ENCODE assay signal across 8 cellular contexts in the genomic region with DNA sequence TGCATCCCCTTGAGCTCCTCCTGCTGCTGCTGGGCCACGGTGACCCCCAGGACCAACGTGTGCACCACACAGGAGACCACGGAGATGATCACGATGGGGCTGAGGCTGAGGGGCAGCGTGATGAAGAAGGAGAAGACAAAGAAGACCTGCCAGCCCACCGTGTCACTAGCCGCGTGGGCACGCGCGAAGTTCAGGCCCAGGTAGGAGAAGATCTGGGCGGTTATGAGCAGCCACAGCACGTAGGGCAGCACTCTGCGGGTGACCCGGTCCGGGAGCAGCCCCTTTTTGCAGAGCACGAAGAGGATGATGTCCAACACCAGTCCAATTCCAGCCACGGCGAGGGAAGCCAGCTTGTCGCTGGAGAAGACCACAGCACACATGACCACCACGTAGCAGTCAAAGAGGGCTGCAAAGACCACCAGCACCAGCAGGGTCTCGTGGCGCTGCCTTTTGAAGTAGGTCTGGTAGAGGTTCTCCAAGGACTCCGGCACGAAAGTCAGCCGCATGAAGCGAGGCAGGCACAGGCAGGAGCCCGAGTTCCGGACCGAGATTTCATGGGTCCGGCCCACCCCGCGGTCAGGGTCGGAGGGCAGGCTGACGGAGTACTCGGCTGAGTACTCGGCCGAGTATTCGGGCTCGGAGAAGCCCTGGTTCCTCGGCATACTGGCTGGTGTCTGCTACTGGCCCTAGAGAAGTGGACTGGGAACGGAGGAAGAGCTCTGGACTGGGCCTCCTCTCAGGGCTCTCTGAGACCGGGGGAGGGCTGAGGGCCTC. TPM values are rescaled to one million over a fixed set of nuclear protein-coding genes. Genes with fewer than 3 reads are reported as not detected.
DNase-seq lines count a peak whose midpoint lies in the region; FAIRE-seq and TF ChIP-seq lines count a peak whose summit lies in the region.

No MANE protein-coding gene starts in this region.

- peaks cover 0 to 12% (median 0%) of the 10 kb centered on the region in 11 experiments; a peak in 5 of 22 replicates for H3K27me3 ChIP-seq in BLaER1 treated with 17β-estradiol and CSF1 and Interleukin-3, amounts not matched to agents 10 nM and 100 nM
- H3K27me3 ChIP-seq in MG63 (no peaks in the 10 kb centered on the region), dorsolateral prefrontal cortex (no peaks in the 10 kb centered on the region), neural progenitor cell (peaks cover 4% of the 10 kb centered on the region)

- H3K9me3 Mint-ChIP-seq in neural progenitor cell: no peaks in the 10 kb centered on the region

- no peak for TF ChIP-seq POLR2A in H54 (IDR thresholded peaks at IDR 0.05; ENCODE audit: low read depth, low read length)

- peak overlapping the region in 9 of 10 experiments; percentile 78 to 87 (median 82); a peak in 19 of 20 replicates for H3K4me3 ChIP-seq in BLaER1 treated with 17β-estradiol and CSF1 and Interleukin-3, amounts not matched to agents 10 nM and 100 nM
- H3K4me3 ChIP-seq in MG63 (peak overlapping the region; percentile 48), dorsolateral prefrontal cortex (peak overlapping the region; percentile 27 to 84 (median 70)), neural progenitor cell (peak overlapping the region; percentile 65)

- no peak overlapping the region for H3K27ac Mint-ChIP-seq in neural progenitor cell

- peaks cover 27% of the 10 kb centered on the region for H3F3A ChIP-seq in neural progenitor cell (ENCODE audit: low read depth)

- intact Hi-C loops in dorsolateral prefrontal cortex (cut with DNase I): loop anchor here (5.0 to 10.0 kb wide), 2 partner anchors 86 to 424 kb away; partner anchors contain the start of gene NCOA1 (in 1 of the 2)

- peak overlapping the region; percentile 90 to 99 (median 94) for H3K4me2 ChIP-seq in BLaER1 treated with 17β-estradiol and CSF1 and Interleukin-3, amounts not matched to agents 10 nM and 100 nM
- peak overlapping the region; percentile 98 for H3K4me2 ChIP-seq in neural progenitor cell

- peaks cover 30 to 57% (median 49%) of the 10 kb centered on the region in 10 experiments for H3K4me1 ChIP-seq in BLaER1 treated with 17β-estradiol and CSF1 and Interleukin-3, amounts not matched to agents 10 nM and 100 nM
- peaks cover 6% of the 10 kb centered on the region for H3K4me1 ChIP-seq in neural progenitor cell

- H3K79me2 ChIP-seq in neural progenitor cell (ENCODE audit: low read depth): peaks cover 4% of the 10 kb centered on the region

- H3K9me3 ChIP-seq in BLaER1 treated with 17β-estradiol and CSF1 and Interleukin-3, amounts not matched to agents 10 nM and 100 nM (replicated peaks in 1 of 11): no peaks in the 10 kb centered on the region
- no peaks in the 10 kb centered on the region for H3K9me3 ChIP-seq in MG63
- H3K9me3 ChIP-seq in neural progenitor cell (ENCODE audit: low read depth): no peaks in the 10 kb centered on the region

- peaks cover 0 to 36% (median 6%) of the 10 kb centered on the region in 11 experiments; a peak in 6 of 22 replicates for H3K36me3 ChIP-seq in BLaER1 treated with 17β-estradiol and CSF1 and Interleukin-3, amounts not matched to agents 10 nM and 100 nM
- H3K36me3 ChIP-seq in MG63: no peaks in the 10 kb centered on the region; the same call in none of the 2 replicates
- no peaks in the 10 kb centered on the region for H3K36me3 ChIP-seq in neural progenitor cell

- peak overlapping the region in 10 of 11 experiments; percentile 76 to 85 (median 82); a peak in 17 of 22 replicates for H3K9ac ChIP-seq in BLaER1 treated with 17β-estradiol and CSF1 and Interleukin-3, amounts not matched to agents 10 nM and 100 nM
- no peak overlapping the region for H3K9ac ChIP-seq in neural progenitor cell

- H4K20me1 ChIP-seq in BLaER1 treated with 17β-estradiol and CSF1 and Interleukin-3, amounts not matched to agents 10 nM and 100 nM: peaks cover 0 to 58% (median 50%) of the 10 kb centered on the region in 11 experiments; a peak in 18 of 22 replicates
- H4K20me1 ChIP-seq in neural progenitor cell (ENCODE audit: low read depth): peaks cover 16% of the 10 kb centered on the region

- H3K4me3 Mint-ChIP-seq in neural progenitor cell: peak overlapping the region; percentile 88

- peaks cover 2% of the 10 kb centered on the region for H3K36me3 Mint-ChIP-seq in neural progenitor cell

- H3K27me3 Mint-ChIP-seq in neural progenitor cell (ENCODE audit: insufficient read depth, low read depth): peaks cover 8% of the 10 kb centered on the region

- H3K4me1 Mint-ChIP-seq in neural progenitor cell: peaks cover 31% of the 10 kb centered on the region

- TF ChIP-seq CTCF in dorsolateral prefrontal cortex (IDR thresholded peaks at IDR 0.05 in 54 of 56, conservative IDR thresholded peaks at IDR 0.05 in 2 of 56; ENCODE audit: low read depth in 1 of 56, partially characterized antibody in 56 of 56) (no peak), neural progenitor cell (IDR thresholded peaks at IDR 0.05) (no peak)

- peak overlapping the region in 1 of 11 experiments; percentile 78; a peak in 2 of 22 replicates for H3K27ac ChIP-seq in BLaER1 treated with 17β-estradiol and CSF1 and Interleukin-3, amounts not matched to agents 10 nM and 100 nM
- H3K27ac ChIP-seq in dorsolateral prefrontal cortex (peak overlapping the region in 44 of 59 donors; percentile 29 to 88 (median 72)), neural progenitor cell (no peak overlapping the region)

- FAIRE-seq in H54 (lab: Jason Lieb, UNC): no peak

- no peak for DNase-seq in MG63
- DNase-seq in dorsolateral prefrontal cortex: no peak
- DNase-seq in neural progenitor cell (ENCODE audit: low spot score): no peak
- no peak for DNase-seq in T-helper 9 cell
- DNase-seq in HuH-7 (ENCODE audit: low spot score): no peak
- DNase-seq in NCI-H510A (lab: John Stamatoyannopoulos, UW): no peak
- no peak for DNase-seq in H54 (ENCODE audit: insufficient read length, low spot score)

- no peak overlapping the region for H2AFZ ChIP-seq in neural progenitor cell (replicated peaks)

RNA-seq across cellular contexts. Expression of gene ADCY3, which starts 1.5 kb away (rescaled TPM):
- total RNA-seq in MG63 (2014; rRNA removed; shearing (Covaris generic); ENCODE audit: low replicate concordance): 6.7 and 6.9 TPM in 2 replicates
- total RNA-seq in dorsolateral prefrontal cortex (100 to 1,000 TPM in 39 of 120 experiments, 10 to 100 TPM in 81; 67.4 to 150 (median 95.0) TPM), neural progenitor cell (ENCODE audit: low replicate concordance) (25.3 and 28.9 TPM in 2 replicates)

RNA-seq across cellular contexts. Expression of gene DNAJC27, which starts 53.2 kb away (rescaled TPM):
- 0.59 and 0.96 TPM in 2 replicates for total RNA-seq in MG63 (2014; rRNA removed; shearing (Covaris generic); ENCODE audit: low replicate concordance)
- total RNA-seq in dorsolateral prefrontal cortex (10 to 100 TPM; 10.6 to 31.2 (median 20.7) TPM), neural progenitor cell (ENCODE audit: low replicate concordance) (11.0 and 19.1 TPM in 2 replicates)
